ENCODE assay signal across 13 cellular contexts in the genomic region with DNA sequence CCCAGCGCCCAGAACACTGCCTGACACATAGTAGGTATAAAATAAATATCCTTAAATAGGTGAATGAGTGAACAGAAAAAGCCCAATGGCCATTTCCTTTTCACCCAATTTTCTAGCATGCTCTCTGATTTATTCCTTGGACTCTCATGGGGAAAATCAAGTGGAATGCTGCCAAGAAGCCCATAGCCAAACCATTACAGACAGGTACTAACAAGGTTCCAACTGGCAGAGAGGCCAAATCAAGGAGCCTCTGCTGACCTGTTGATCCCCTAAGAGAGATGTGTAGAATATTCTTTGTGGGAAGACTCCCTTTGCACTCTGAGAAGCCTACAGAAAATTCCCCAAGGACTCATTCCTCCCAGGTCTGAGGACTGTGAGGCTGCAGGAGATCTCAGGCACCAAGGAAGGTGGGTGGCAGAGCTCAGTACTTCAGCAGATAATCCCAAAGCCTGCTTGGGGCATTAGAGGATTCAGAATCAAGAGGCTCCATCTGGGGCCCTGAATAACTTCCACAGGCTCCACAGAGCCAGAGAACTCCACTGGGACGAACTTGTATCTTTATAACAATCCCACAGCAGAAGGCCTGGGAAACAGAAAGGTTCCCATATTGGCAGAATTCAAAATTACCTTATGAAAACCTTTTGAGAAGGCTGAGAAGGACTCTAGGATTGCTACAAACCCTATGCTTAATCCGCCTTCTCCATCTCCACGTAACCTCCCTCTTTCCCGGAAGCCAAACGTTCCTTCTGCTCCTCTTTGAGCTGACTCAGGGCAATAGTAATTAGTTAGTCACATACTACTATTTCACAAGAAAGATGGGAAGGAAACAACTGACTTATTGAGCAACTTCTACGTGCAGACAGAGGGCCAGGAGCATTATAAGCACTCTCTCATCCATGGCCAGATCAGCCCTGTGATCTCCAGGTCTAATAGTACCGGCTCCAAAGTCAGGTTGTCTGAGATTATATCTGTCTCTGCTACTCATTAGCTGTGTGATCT. TPM values are rescaled to one million over a fixed set of nuclear protein-coding genes. Genes with fewer than 3 reads are reported as not detected.
DNase-seq lines count a peak whose midpoint lies in the region; ATAC-seq and TF ChIP-seq lines count a peak whose summit lies in the region.
"Had no signal": no experiment of that assay in that cellular context is flagged by ENCODE, and none has a peak within 500 bp of the region (broad histone marks: within the 10 kb centered on the region; RNA-seq: fewer than 3 reads in every experiment).

No MANE protein-coding gene starts in this region.

- H3K36me3 ChIP-seq in WERI-Rb-1: peaks cover 39% of the 10 kb centered on the region
- no peaks in the 10 kb centered on the region for H3K36me3 ChIP-seq in body of pancreas (replicated peaks in 1 of 2; ENCODE audit: insufficient read depth in 1 of 2, low read depth in 2 of 2)
- H3K36me3 ChIP-seq: thoracic aorta had no signal

- DNase-seq in A172 (ENCODE audit: low spot score) (peak; percentile 83), HT1080 (ENCODE audit: low read depth) (peak; percentile 88), WERI-Rb-1 (peak; percentile 78), hepatic stellate cell (ENCODE audit: low spot score) (peak; percentile 34), body of pancreas (no peak), cardiac septum (ENCODE audit: low spot score) (no peak)
- no peak for DNase-seq in effector CD8-positive, alpha-beta T cell (lab: John Stamatoyannopoulos, UW)
- DNase-seq: activated T-cell treated with anti-CD3 and anti-CD28 coated beads, Interleukin-2, amount 50 U/mL, for 1 hour; naive B cell; T-helper 2 cell had no signal

- peaks cover 31% of the 10 kb centered on the region for H3K4me1 ChIP-seq in body of pancreas

- intact Hi-C loops in body of pancreas (cut with DNase I) (no loop called here), cardiac septum (cut with DNase I) (no loop called here)

- ATAC-seq in body of pancreas: no peak
- no peak for ATAC-seq in GM21737 (IDR thresholded peaks at IDR 0.05; ENCODE audit: unreplicated experiment)
- ATAC-seq: HepG2 had no signal

- H3K4me3 ChIP-seq in WERI-Rb-1 (ENCODE audit: low read depth, low read length) (no peak overlapping the region), body of pancreas (no peak overlapping the region)
- H3K4me3 ChIP-seq: thoracic aorta had no signal

- TF ChIP-seq CTCF in WERI-Rb-1 (IDR thresholded peaks at IDR 0.05; ENCODE audit: low read depth, low read length): no peak
- TF ChIP-seq CTCF in body of pancreas (IDR thresholded peaks at IDR 0.05): no peak

- H3K27ac ChIP-seq in WERI-Rb-1: peak overlapping the region; percentile 55
- no peak overlapping the region for H3K27ac ChIP-seq in body of pancreas
- H3K27ac ChIP-seq: thoracic aorta had no signal

- H3K9me3 ChIP-seq in WERI-Rb-1 (ENCODE audit: severe bottlenecking) (no peaks in the 10 kb centered on the region), body of pancreas (peaks cover 0 to 9% (median 0%) of the 10 kb centered on the region in 3 donors)
- H3K9me3 ChIP-seq: thoracic aorta had no signal

- 85 to 86% methylated on average over 7 to 8 of the region's 8 CpGs for WGBS in body of pancreas, 2 donors

- H3K27me3 ChIP-seq in WERI-Rb-1 (ENCODE audit: insufficient read depth, low read depth, severe bottlenecking) (no peaks in the 10 kb centered on the region), body of pancreas (no peaks in the 10 kb centered on the region)

- no peak for TF ChIP-seq POLR2A in body of pancreas (IDR thresholded peaks at IDR 0.05)

RNA-seq across cellular contexts. Expression of a gene that starts 34.5 kb away (rescaled TPM):
- 6.9 and 8.8 TPM in 2 replicates for total RNA-seq in A172 (2014; rRNA removed; shearing (Covaris generic))
- 7.6 and 9.5 TPM in 2 replicates for total RNA-seq in HT1080 (2014; rRNA removed; shearing (Covaris generic))
- polyA plus RNA-seq in HT1080 (2015; cell fraction: cytosol; rRNA removed): 2.3 and 3.5 TPM in 2 replicates
- 6.9 and 7.9 TPM in 2 replicates for polyA plus RNA-seq in HT1080 (2015; cell fraction: nucleus; rRNA removed)
- total RNA-seq in body of pancreas (10 to 100 TPM; 23.4 to 41.5 TPM), cardiac septum (12.4 TPM)

Comparison
In these comparisons a context has a peak if more than half of its experiments do, and no peak if none do; other contexts are left out.
1. DNase-seq: peak in A172 (single experiment), HT1080 (single experiment), WERI-Rb-1 (single experiment) and hepatic stellate cell (single experiment); none in effector CD8-positive, alpha-beta T cell (single experiment), body of pancreas (0 of 4) and cardiac septum (single experiment).